ENCODE assay signal across 19 cellular contexts in the genomic region with DNA sequence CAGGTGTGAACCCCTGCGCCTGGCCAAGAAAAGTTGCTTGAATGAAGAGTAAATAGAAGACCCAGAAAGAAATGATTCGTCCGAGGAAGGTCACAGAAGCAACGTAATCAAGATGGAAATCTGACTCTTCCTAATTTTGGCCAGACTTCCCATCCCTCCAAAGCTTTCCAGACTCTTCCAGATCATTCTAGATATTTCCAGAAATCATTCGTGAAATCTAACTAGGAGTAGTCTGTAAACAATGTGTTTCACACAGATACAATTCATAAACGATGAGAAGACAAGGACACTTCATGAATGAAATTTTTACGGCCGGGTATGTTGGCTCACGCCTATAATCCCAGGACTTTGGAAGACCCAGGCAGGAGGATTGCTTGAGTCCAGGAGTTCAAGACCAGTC. TPM values are rescaled to one million over a fixed set of nuclear protein-coding genes. Genes with fewer than 3 reads are reported as not detected.
DNase-seq lines count a peak whose midpoint lies in the region; ATAC-seq, FAIRE-seq and TF ChIP-seq lines count a peak whose summit lies in the region.
"Had no signal": no experiment of that assay in that cellular context is flagged by ENCODE, and none has a peak within 500 bp of the region (broad histone marks: within the 10 kb centered on the region; RNA-seq: fewer than 3 reads in every experiment).

No MANE protein-coding gene starts in this region.

- H3K4me1 ChIP-seq in HepG2 (ENCODE audit: insufficient read depth, low read length) = peaks cover 49% of the 10 kb centered on the region
- peaks cover 0 to 17% (median 5%) of the 10 kb centered on the region in 4 donors for H3K4me1 ChIP-seq in right lobe of liver
- peaks cover 6 to 10% of the 10 kb centered on the region in 2 experiments; a peak in 3 of 5 replicates for H3K4me1 ChIP-seq in K562 (replicated peaks in 1 of 2; ENCODE audit: control insufficient read depth in 2 of 2, insufficient read depth in 2 of 2, low read length in 2 of 2)
- H3K4me1 ChIP-seq: Caco-2 had no signal

- FAIRE-seq in HepG2 (lab: Jason Lieb, UNC) (no peak), K562 (lab: Jason Lieb, UNC) (no peak)
- FAIRE-seq: A549, D721Med, G401.6, GM12891 had no signal

- H4K20me1 ChIP-seq in HepG2 (ENCODE audit: insufficient read depth, low read length) = no peaks in the 10 kb centered on the region
- no peaks in the 10 kb centered on the region for H4K20me1 ChIP-seq in K562 (replicated peaks; ENCODE audit: control insufficient read depth, insufficient read depth, low read length)
- H4K20me1 ChIP-seq: BLaER1 treated with 17β-estradiol and CSF1 and Interleukin-3, amounts not matched to agents 10 nM and 100 nM had no signal

- TF ChIP-seq EP300 in HepG2 (IDR thresholded peaks at IDR 0.05; ENCODE audit: low read depth in 2 of 2, low read length in 2 of 2) (no peak), HepG2 (CRISPR knock-in tag; IDR thresholded peaks at IDR 0.05; ENCODE audit: borderline replicate concordance) (no peak), K562 (IDR thresholded peaks at IDR 0.05; ENCODE audit: low read length) (peak; percentile 29; the same call in 1 of the 2 replicates)

- no peaks in the 10 kb centered on the region for H3K9me1 ChIP-seq in K562 (ENCODE audit: control insufficient read depth, insufficient read depth, low read length)

- TF ChIP-seq RAD21 in HepG2 (CRISPR knock-in tag; IDR thresholded peaks at IDR 0.05) (no peak), K562 (CRISPR knock-in tag; conservative IDR thresholded peaks at IDR 0.05 in 1 of 2, IDR thresholded peaks at IDR 0.05 in 1 of 2) (no peak)

- BruUV-seq in HepG2 (replicated peaks; lab: Mats Ljungman, UMichigan) (no TSS peak), K562 (replicated peaks; lab: Mats Ljungman, UMichigan) (no TSS peak)

- H3K36me3 ChIP-seq in HepG2 (replicated peaks in 1 of 2; ENCODE audit: control insufficient read depth in 1 of 2, insufficient read depth in 2 of 2, low read length in 2 of 2) (no peaks in the 10 kb centered on the region), right lobe of liver (no peaks in the 10 kb centered on the region), K562 (ENCODE audit: control insufficient read depth, insufficient read depth, low read length) (no peaks in the 10 kb centered on the region)

- H3K27me3 ChIP-seq in HepG2 (ENCODE audit: control insufficient read depth in 1 of 2, insufficient read depth in 2 of 2, low read length in 2 of 2) (no peaks in the 10 kb centered on the region), right lobe of liver (no peaks in the 10 kb centered on the region), K562 (ENCODE audit: control insufficient read depth in 2 of 2, insufficient read depth in 2 of 2, low read length in 2 of 2) (no peaks in the 10 kb centered on the region)
- H3K27me3 ChIP-seq: BLaER1 treated with 17β-estradiol and CSF1 and Interleukin-3, amounts not matched to agents 10 nM and 100 nM had no signal

- H3K79me2 ChIP-seq in HepG2 (ENCODE audit: insufficient read depth, low read length) (no peaks in the 10 kb centered on the region), K562 (ENCODE audit: control insufficient read depth, insufficient read depth, low read length) (no peaks in the 10 kb centered on the region)

- WGBS in HepG2 (ENCODE audit: low lambda C conversion rate) = 35% methylated on average over 9 of the region's 9 CpGs
- 86% methylated on average over 9 of the region's 9 CpGs for WGBS in right lobe of liver (ENCODE audit: insufficient coverage, low coverage, low lambda C conversion rate, missing lambda C conversion rate)
- WGBS in K562 (ENCODE audit: insufficient coverage, low coverage, missing lambda C conversion rate) = 62% methylated on average over 9 of the region's 9 CpGs

- TF ChIP-seq POLR2A in HepG2 (IDR thresholded peaks at IDR 0.05; ENCODE audit: insufficient read depth in 1 of 2, low read depth in 2 of 2, low read length in 2 of 2) = no peak
- TF ChIP-seq POLR2A in right lobe of liver (IDR thresholded peaks at IDR 0.05) = no peak
- TF ChIP-seq POLR2A in K562 (conservative IDR thresholded peaks at IDR 0.05) = no peak

- no peak overlapping the region for H3K4me2 ChIP-seq in HepG2 (ENCODE audit: low read depth, low read length)
- H3K4me2 ChIP-seq in K562 (ENCODE audit: insufficient read depth, low read length) = no peak overlapping the region
- H3K4me2 ChIP-seq: A549 had no signal

- H3K4me3 ChIP-seq in HepG2 (replicated peaks in 1 of 3; ENCODE audit: insufficient read depth in 1 of 3, low read depth in 2 of 3, low read length in 3 of 3) = no peak overlapping the region
- no peak overlapping the region for H3K4me3 ChIP-seq in right lobe of liver
- no peak overlapping the region for H3K4me3 ChIP-seq in K562
- H3K4me3 ChIP-seq: A549; BLaER1 treated with 17β-estradiol and CSF1 and Interleukin-3, amounts not matched to agents 10 nM and 100 nM had no signal

- POLR2A ChIA-PET in HepG2 (lab: Yijun Ruan, JAX) = interaction anchor here (1.0 to 1.9 kb wide), 3 partner anchors 9 to 16 kb away, joined by 3 to 6 read pairs (median 4); partner anchors contain the start of gene LDLR
- POLR2A ChIA-PET in K562 (lab: Yijun Ruan, JAX) = interaction anchor here (1.7 kb wide), 2 partner anchors 9 to 16 kb away, joined by 4 to 10 read pairs; partner anchors contain the start of gene LDLR

- H3K27ac ChIP-seq in HepG2 (ENCODE audit: extremely low read length, insufficient read depth, low read length) (no peak overlapping the region), right lobe of liver (no peak overlapping the region), K562 (ENCODE audit: extremely low read depth, low read depth, low read length) (no peak overlapping the region)
- H3K27ac ChIP-seq: 22Rv1, A549, C4-2B had no signal

- CTCF ChIA-PET in HepG2 (lab: Yijun Ruan, JAX; ENCODE audit: low intra/inter-chr PET ratio, low total read pairs) (no interaction called here), K562 (lab: Yijun Ruan, JAX; ENCODE audit: low intra/inter-chr PET ratio) (no interaction called here)

- intact Hi-C loops in HepG2 (cut with micrococcal nuclease; ENCODE audit: unreplicated experiment) (no loop called here), right lobe of liver (cut with DNase I) (no loop called here), K562 (cut with micrococcal nuclease) (no loop called here)

- DNase-seq in HepG2 (ENCODE audit: low spot score) (no peak), right lobe of liver (no peak), K562 (ENCODE audit: extremely low read depth in 1 of 4, low spot score in 3 of 4) (no peak), T1000 (lab: John Stamatoyannopoulos, UW) (no peak)
- DNase-seq: AML-193; Caco-2; Calu3; CD4-positive, alpha-beta T cell; CD8-positive, alpha-beta T cell; DMS79 treated with DMSO at 0.1 percent for 48 hours; GF-D8 had no signal

- ATAC-seq in HepG2 (no peak), right lobe of liver (no peak), K562 (no peak), GM18517 (IDR thresholded peaks at IDR 0.05; ENCODE audit: unreplicated experiment) (no peak)
- ATAC-seq: A549; CD8-positive, alpha-beta T cell had no signal

- in situ Hi-C loops in HepG2 (cut with HindIII; ENCODE audit: extremely low pct_ligation_motif_present, low pct_unique_long_range_greater_than_20kb) (no loop called here), K562 (cut with MboI) (no loop called here)

- H3K9me3 ChIP-seq in HepG2 (ENCODE audit: low read length) = no peaks in the 10 kb centered on the region
- no peaks in the 10 kb centered on the region for H3K9me3 ChIP-seq in right lobe of liver
- no peaks in the 10 kb centered on the region for H3K9me3 ChIP-seq in K562 (replicated peaks; ENCODE audit: control insufficient read depth, insufficient read depth, low read depth, low read length)
- H3K9me3 ChIP-seq: A549, Caco-2 had no signal

- no peak overlapping the region for H3K9ac ChIP-seq in HepG2 (ENCODE audit: insufficient read depth, low read depth, low read length)
- no peak overlapping the region for H3K9ac ChIP-seq in K562 (ENCODE audit: insufficient read depth in 1 of 2, low read depth in 2 of 2, low read length in 2 of 2)
- H3K9ac ChIP-seq: BLaER1 treated with 17β-estradiol and CSF1 and Interleukin-3, amounts not matched to agents 10 nM and 100 nM had no signal

- TF ChIP-seq CTCF in HepG2 (CRISPR knock-in tag; IDR thresholded peaks at IDR 0.05) = no peak
- no peak for TF ChIP-seq CTCF in right lobe of liver (IDR thresholded peaks at IDR 0.05)
- TF ChIP-seq CTCF in K562 (IDR thresholded peaks at IDR 0.05 in 2 of 3, conservative IDR thresholded peaks at IDR 0.05 in 1 of 3; ENCODE audit: insufficient read depth in 2 of 3, low read depth in 1 of 3, low read length in 3 of 3) = no peak

- H2AFZ ChIP-seq in HepG2 (ENCODE audit: low read length) (no peak overlapping the region), K562 (ENCODE audit: low read depth, low read length) (no peak overlapping the region)

RNA-seq across cellular contexts. Expression of gene LDLR, which starts 9.3 kb away (rescaled TPM):
- 24.0 and 51.6 TPM in 2 replicates for total RNA-seq in HepG2 (2016; rRNA removed; fragmentation: Illumina TruSeq; extraction: Trizol)
- total RNA-seq in HepG2 (2016; cell fraction: cytosol; rRNA removed; fragmentation: Illumina TruSeq; extraction: Trizol; ENCODE audit: low read depth) = 18.8 and 19.8 TPM in 2 replicates
- total RNA-seq in HepG2 (2016; cell fraction: insoluble cytoplasmic fraction; rRNA removed; fragmentation: Illumina TruSeq; extraction: Trizol) = 20.6 and 54.1 TPM in 2 replicates
- 25.2 and 30.7 TPM in 2 replicates for total RNA-seq in HepG2 (2016; cell fraction: membrane; rRNA removed; fragmentation: Illumina TruSeq; extraction: Trizol)
- total RNA-seq in HepG2 (2016; cell fraction: nucleus; rRNA removed; fragmentation: Illumina TruSeq; extraction: Trizol) = 55.9 and 71.2 TPM in 2 replicates
- polyA plus RNA-seq in HepG2 (2011; rRNA removed) = 92.5 and 135 TPM in 2 replicates
- polyA plus RNA-seq in HepG2 (2011; cell fraction: cytosol; rRNA removed) = 45.7 and 58.8 TPM in 2 replicates
- 95.8 and 112 TPM in 2 replicates for polyA plus RNA-seq in HepG2 (2011; cell fraction: nucleus; rRNA removed)
- polyA plus RNA-seq in HepG2 (2012) = 45.0 and 107 TPM in 2 replicates
- polyA plus RNA-seq in HepG2 (2016; cell fraction: cytosol; fragmentation: Illumina TruSeq; extraction: Trizol; ENCODE audit: low read depth) = 3.2 and 4.4 TPM in 2 replicates
- polyA plus RNA-seq in HepG2 (2016; cell fraction: insoluble cytoplasmic fraction; fragmentation: Illumina TruSeq; extraction: Trizol; ENCODE audit: low read depth) = 11.3 and 19.1 TPM in 2 replicates
- polyA plus RNA-seq in HepG2 (2016; cell fraction: membrane; fragmentation: Illumina TruSeq; extraction: Trizol; ENCODE audit: low read depth) = 6.6 and 7.9 TPM in 2 replicates
- polyA plus RNA-seq in HepG2 (2016; cell fraction: nucleus; fragmentation: Illumina TruSeq; extraction: Trizol; ENCODE audit: insufficient read depth, low read depth) = 79.1 and 81.9 TPM in 2 replicates
- 183 and 246 TPM in 2 replicates for polyA minus RNA-seq in HepG2 (2011; rRNA and poly(A)+ RNA removed; ENCODE audit: low replicate concordance)
- 98.4 and 116 TPM in 2 replicates for polyA minus RNA-seq in HepG2 (2011; cell fraction: cytosol; rRNA and poly(A)+ RNA removed)
- polyA minus RNA-seq in HepG2 (2011; cell fraction: nucleus; rRNA and poly(A)+ RNA removed) = 110 and 155 TPM in 2 replicates
- 100 to 1,000 TPM in 1 of 6 experiments, 10 to 100 TPM in 4, 1 to 10 TPM in 1; 8.6 to 117 (median 26.8) TPM for total RNA-seq in right lobe of liver
- 854 and 2,497 TPM in 2 replicates for total RNA-seq in K562 (2011; cell fraction: chromatin; rRNA removed; ENCODE audit: low replicate concordance)
- total RNA-seq in K562 (2011; cell fraction: nucleolus; rRNA removed) = 1,644 and 1,749 TPM in 2 replicates
- 955 and 1,119 TPM in 2 replicates for total RNA-seq in K562 (2011; cell fraction: nucleoplasm; rRNA removed)
- total RNA-seq in K562 (2014; rRNA removed) = 84.9 and 95.7 TPM in 2 replicates
- 47.0 and 56.0 TPM in 2 replicates for total RNA-seq in K562 (2014; rRNA removed; fragmentation: Illumina TruSeq; extraction: Trizol)
- total RNA-seq in K562 (2015; rRNA removed; fragmentation: Illumina TruSeq; extraction: Trizol) = 76.0 and 82.3 TPM in 2 replicates
- 114 and 121 TPM in 2 replicates for total RNA-seq in K562 (2021)
- 75.7 and 124 TPM in 2 replicates for polyA plus RNA-seq in K562 (2011; rRNA removed)
- 68.3 and 70.8 TPM in 2 replicates for polyA plus RNA-seq in K562 (2011; cell fraction: cytosol; rRNA removed)
- 163 and 213 TPM in 2 replicates for polyA plus RNA-seq in K562 (2011; cell fraction: nucleus; rRNA removed)
- polyA plus RNA-seq in K562 (2012) = 63.2 and 82.8 TPM in 2 replicates
- polyA plus RNA-seq in K562 (2014; fragmentation: Illumina TruSeq; extraction: Trizol) = 56.3 and 63.5 TPM in 2 replicates
- polyA plus RNA-seq in K562 (2014; fragmentation: Nextera tagmentation; extraction: Ambion mirVana) = 10 to 100 TPM; 19.9 to 28.4 TPM
- 44.5 and 59.5 TPM in 2 replicates for polyA plus RNA-seq in K562 (2014; rRNA removed)
- polyA minus RNA-seq in K562 (2011; rRNA and poly(A)+ RNA removed) = 187 and 204 TPM in 2 replicates
- polyA minus RNA-seq in K562 (2011; cell fraction: cytosol; rRNA and poly(A)+ RNA removed) = 172 and 211 TPM in 2 replicates
- 282 and 354 TPM in 2 replicates for polyA minus RNA-seq in K562 (2011; cell fraction: nucleus; rRNA and poly(A)+ RNA removed)

Comparison
In these comparisons a context has a peak if more than half of its experiments do, and no peak if none do; other contexts are left out.
1. Of the 241 proteins assayed by ChIP-seq in both HepG2 and K562: peak only in HepG2: ZBTB26; only in K562: EP300; in both: none; in neither: 238; mixed calls (peak in some experiments, not most) for 1.